Comparison of ENCODE assay signal across 17 cellular contexts in the genomic region with DNA sequence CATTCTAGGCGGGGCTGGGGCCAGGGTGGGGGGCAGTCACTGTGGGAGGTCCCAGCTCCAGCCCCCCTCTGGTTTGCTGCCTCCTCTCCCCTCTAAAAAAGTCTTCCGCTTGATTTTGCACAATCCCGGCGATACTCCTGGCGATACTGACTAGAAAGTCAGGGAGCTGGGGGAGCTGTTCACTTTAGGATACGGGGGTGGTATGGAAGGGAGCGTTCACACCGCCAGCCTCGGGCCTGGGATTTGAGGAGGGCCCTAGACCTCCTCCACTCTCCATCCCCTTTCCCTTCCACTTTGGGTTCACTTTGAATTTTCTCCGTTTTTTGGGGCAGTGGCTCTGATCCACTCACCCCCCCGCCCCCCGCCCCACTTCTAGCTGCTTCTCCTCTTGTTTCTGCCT. TPM values are rescaled to one million over a fixed set of nuclear protein-coding genes. Genes with fewer than 3 reads are reported as not detected.
DNase-seq lines count a peak whose midpoint lies in the region; ATAC-seq and TF ChIP-seq lines count a peak whose summit lies in the region.
"Had no signal": no experiment of that assay in that cellular context is flagged by ENCODE, and none has a peak within 500 bp of the region (broad histone marks: within the 10 kb centered on the region; RNA-seq: fewer than 3 reads in every experiment).

No MANE protein-coding gene starts in this region.

- TF ChIP-seq EP300 in SK-N-SH (IDR thresholded peaks at IDR 0.05; ENCODE audit: borderline replicate concordance in 1 of 2, low read depth in 1 of 2, low read length in 1 of 2): no peak

- H3F3A ChIP-seq in GM23338 (replicated peaks; ENCODE audit: low read depth): no peaks in the 10 kb centered on the region
- no peaks in the 10 kb centered on the region for H3F3A ChIP-seq in neural progenitor cell (ENCODE audit: low read depth)
- H3F3A ChIP-seq in SK-N-SH (replicated peaks; ENCODE audit: insufficient read depth): peaks cover 3% of the 10 kb centered on the region

- H3K4me3 Mint-ChIP-seq in GM23338 (peak overlapping the region; percentile 52; the same call in 2 of the 3 replicates), WTC11 (no peak overlapping the region; the same call in 1 of the 2 replicates), neural progenitor cell (no peak overlapping the region)
- H3K4me3 Mint-ChIP-seq: CD4-positive, CD25-positive, alpha-beta regulatory T cell; CD8-positive, alpha-beta memory T cell had no signal

- H3K4me1 ChIP-seq in GM23338 (ENCODE audit: insufficient read depth) (peaks cover 23% of the 10 kb centered on the region), neural progenitor cell (peaks cover 21% of the 10 kb centered on the region), SK-N-SH (ENCODE audit: control insufficient read depth in 1 of 2, insufficient read depth in 2 of 2, low read depth in 1 of 2, low read length in 1 of 2) (no peaks in the 10 kb centered on the region)
- H3K4me1 ChIP-seq: BE2C, Caco-2 had no signal

- H3K36me3 ChIP-seq in GM23338 (ENCODE audit: insufficient read depth) (no peaks in the 10 kb centered on the region), neural progenitor cell (no peaks in the 10 kb centered on the region), SK-N-SH (replicated peaks in 1 of 2; ENCODE audit: control insufficient read depth in 1 of 2, insufficient read depth in 2 of 2, low read length in 1 of 2) (no peaks in the 10 kb centered on the region)

- no peaks in the 10 kb centered on the region for H3K27me3 ChIP-seq in GM23338 (ENCODE audit: insufficient read depth)
- no peaks in the 10 kb centered on the region for H3K27me3 ChIP-seq in neural progenitor cell
- no peaks in the 10 kb centered on the region for H3K27me3 ChIP-seq in SK-N-SH (ENCODE audit: insufficient read depth)
- H3K27me3 ChIP-seq: BE2C had no signal

- no peaks in the 10 kb centered on the region for H3K79me2 ChIP-seq in GM23338 (replicated peaks; ENCODE audit: insufficient read depth)
- H3K79me2 ChIP-seq in neural progenitor cell (ENCODE audit: low read depth): no peaks in the 10 kb centered on the region
- no peaks in the 10 kb centered on the region for H3K79me2 ChIP-seq in SK-N-SH (ENCODE audit: insufficient read depth)

- H3K9me2 ChIP-seq in GM23338 (ENCODE audit: insufficient read depth) (no peaks in the 10 kb centered on the region), SK-N-SH (no peaks in the 10 kb centered on the region)

- peaks cover 22% of the 10 kb centered on the region for H3K4me1 Mint-ChIP-seq in GM23338
- peaks cover 18% of the 10 kb centered on the region for H3K4me1 Mint-ChIP-seq in WTC11
- peaks cover 16% of the 10 kb centered on the region for H3K4me1 Mint-ChIP-seq in neural progenitor cell

- peak overlapping the region; percentile 36; the same call in 1 of the 2 replicates for H3K27ac ChIP-seq in GM23338 (ENCODE audit: low read depth)
- no peak overlapping the region for H3K27ac ChIP-seq in neural progenitor cell
- H3K27ac ChIP-seq in SK-N-SH (ENCODE audit: low read depth in 2 of 2, low read length in 1 of 2): no peak overlapping the region

- H2AFZ ChIP-seq in GM23338 (peak overlapping the region; percentile 48), neural progenitor cell (replicated peaks) (no peak overlapping the region), SK-N-SH (ENCODE audit: low read depth) (no peak overlapping the region)

- WGBS in SK-N-SH (ENCODE audit: low lambda C conversion rate): 90% methylated on average over 12 of the region's 12 CpGs

- TF ChIP-seq CTCF in GM23338 (conservative IDR thresholded peaks at IDR 0.05; ENCODE audit: low read depth in 2 of 2) (no peak), WTC11 (IDR thresholded peaks at IDR 0.05) (no peak), neural progenitor cell (IDR thresholded peaks at IDR 0.05) (no peak), SK-N-SH (IDR thresholded peaks at IDR 0.05) (no peak)

- CTCF ChIA-PET in WTC11 (lab: Charles Lee): interaction anchor here (0.6 to 2.9 kb wide), 6 partner anchors 11 to 503 kb away, joined by 3 to 28 read pairs (median 6); no protein-coding TSS in a partner anchor
- CTCF ChIA-PET in SK-N-SH (lab: Yijun Ruan, JAX): interaction anchor here (2.0 kb wide), 1 partner anchor 10 kb away, joined by 4 read pairs; no protein-coding TSS in a partner anchor

- POLR2A ChIA-PET in WTC11 (lab: Charles Lee) (no interaction called here), SK-N-SH (lab: Yijun Ruan, JAX) (no interaction called here)

- H3K9ac ChIP-seq in neural progenitor cell: no peak overlapping the region
- H3K9ac ChIP-seq in SK-N-SH: no peak overlapping the region

- H3K27me3 Mint-ChIP-seq in GM23338 (ENCODE audit: insufficient read depth, low read depth, poor library complexity) (peaks cover 6% of the 10 kb centered on the region), WTC11 (ENCODE audit: low read depth) (peaks cover 5% of the 10 kb centered on the region), neural progenitor cell (ENCODE audit: insufficient read depth, low read depth) (peaks cover 3% of the 10 kb centered on the region)
- H3K27me3 Mint-ChIP-seq: CD8-positive, alpha-beta memory T cell had no signal

- H3K9me3 Mint-ChIP-seq in GM23338 (no peaks in the 10 kb centered on the region), WTC11 (no peaks in the 10 kb centered on the region), neural progenitor cell (no peaks in the 10 kb centered on the region)
- H3K9me3 Mint-ChIP-seq: CD8-positive, alpha-beta memory T cell had no signal

- no peaks in the 10 kb centered on the region; the same call in 1 of the 3 replicates for H3K36me3 Mint-ChIP-seq in GM23338 (ENCODE audit: low read depth)
- no peaks in the 10 kb centered on the region for H3K36me3 Mint-ChIP-seq in WTC11
- H3K36me3 Mint-ChIP-seq in neural progenitor cell: no peaks in the 10 kb centered on the region

- peak overlapping the region; percentile 71 for H3K4me2 ChIP-seq in GM23338
- H3K4me2 ChIP-seq in neural progenitor cell: peak overlapping the region; percentile 60
- H3K4me2 ChIP-seq in SK-N-SH: no peak overlapping the region

- H3K4me3 ChIP-seq in GM23338 (peak overlapping the region; percentile 35; the same call in 1 of the 2 replicates), neural progenitor cell (no peak overlapping the region), SK-N-SH (ENCODE audit: low read depth in 2 of 2, low read length in 1 of 2) (no peak overlapping the region)

- peak overlapping the region; percentile 27; the same call in 1 of the 2 replicates for H3K27ac Mint-ChIP-seq in GM23338
- H3K27ac Mint-ChIP-seq in WTC11: no peak overlapping the region
- H3K27ac Mint-ChIP-seq in neural progenitor cell: no peak overlapping the region
- H3K27ac Mint-ChIP-seq: CD4-positive, CD25-positive, alpha-beta regulatory T cell; CD8-positive, alpha-beta memory T cell had no signal

- TF ChIP-seq RAD21 in SK-N-SH (IDR thresholded peaks at IDR 0.05; ENCODE audit: low read length): no peak

- H3K9me3 ChIP-seq in neural progenitor cell (ENCODE audit: low read depth) (no peaks in the 10 kb centered on the region), SK-N-SH (no peaks in the 10 kb centered on the region)
- H3K9me3 ChIP-seq: BE2C, Caco-2 had no signal

- no peaks in the 10 kb centered on the region for H4K20me1 ChIP-seq in GM23338 (replicated peaks; ENCODE audit: insufficient read depth)
- no peaks in the 10 kb centered on the region for H4K20me1 ChIP-seq in neural progenitor cell (ENCODE audit: low read depth)
- no peaks in the 10 kb centered on the region for H4K20me1 ChIP-seq in SK-N-SH (ENCODE audit: insufficient read depth)

- DNase-seq in AG08396 (ENCODE audit: low spot score) (peak; percentile 2), GM23338 (ENCODE audit: low spot score) (peak; percentile 67), WTC11 (ENCODE audit: low spot score) (no peak), neural progenitor cell (ENCODE audit: low spot score) (peak; percentile 44), SK-N-SH (no peak), activated gamma-delta T cell (lab: John Stamatoyannopoulos, UW) (no peak)
- DNase-seq: 8988T; BE2C; C1 segment of cervical spinal cord; Caco-2; CD4-positive, CD25-positive, alpha-beta regulatory T cell; CD8-positive, alpha-beta memory T cell; DMS153; DMS79; GF-D8 had no signal

- ATAC-seq in GM23338 (peak; percentile 82), WTC11 (peak; percentile 71), GM21515 (IDR thresholded peaks at IDR 0.05; ENCODE audit: unreplicated experiment) (no peak), HG03469 (IDR thresholded peaks at IDR 0.05; ENCODE audit: unreplicated experiment) (no peak)

TF ChIP-seq in GM23338, 12 proteins besides CTCF, POLR2A, EP300 and RAD21 (continues in another document):
- no peak for TF ChIP-seq STAT1 (IDR thresholded peaks at IDR 0.05; ENCODE audit: unreplicated experiment)
- no peak for TF ChIP-seq POLR2AphosphoS5 (IDR thresholded peaks at IDR 0.05; ENCODE audit: low read depth)

TF ChIP-seq in WTC11, 78 proteins besides CTCF, POLR2A, EP300 and RAD21 (continues in another document):
- no peak for TF ChIP-seq OVOL2 (CRISPR knock-in tag; IDR thresholded peaks at IDR 0.05; ENCODE audit: borderline replicate concordance)
- TF ChIP-seq SMAD3 (CRISPR knock-in tag; IDR thresholded peaks at IDR 0.05; ENCODE audit: borderline replicate concordance): no peak

TF ChIP-seq in SK-N-SH, 30 proteins besides CTCF, POLR2A, EP300 and RAD21 (continues in another document):
- TF ChIP-seq TCF12 (IDR thresholded peaks at IDR 0.05) (no peak), ELF1 (IDR thresholded peaks at IDR 0.05) (no peak), YY1 (IDR thresholded peaks at IDR 0.05; ENCODE audit: low read depth) (no peak)

RNA-seq across cellular contexts. Expression of a gene that starts 35.0 kb away (rescaled TPM):
- total RNA-seq in GM23338 (2014; rRNA removed; shearing (Covaris generic)): 71.5 and 77.5 TPM in 2 replicates
- polyA plus RNA-seq in GM23338 (2016; fragmentation: Nextera tagmentation; extraction: Ambion mirVana) (46.5 and 57.8 TPM in 2 replicates), SK-N-SH (2012; rRNA removed) (53.8 and 72.9 TPM in 2 replicates)
- total RNA-seq in WTC11 (2021) (65.1 to 74.9 TPM (median 68.7 TPM) in 3 replicates), neural progenitor cell (ENCODE audit: low replicate concordance) (25.2 and 41.7 TPM in 2 replicates)
- polyA plus RNA-seq in SK-N-SH (2012; cell fraction: cytosol; rRNA removed): 42.4 and 51.7 TPM in 2 replicates
- polyA plus RNA-seq in SK-N-SH (2012; cell fraction: nucleus; rRNA removed): 66.2 and 72.6 TPM in 2 replicates

RNA-seq across cellular contexts. Expression of a gene that starts 47.8 kb away (rescaled TPM):
- 5.2 and 5.4 TPM in 2 replicates for total RNA-seq in GM23338 (2014; rRNA removed; shearing (Covaris generic))
- polyA plus RNA-seq in GM23338 (2016; fragmentation: Nextera tagmentation; extraction: Ambion mirVana) (5.2 and 5.4 TPM in 2 replicates), SK-N-SH (2012; rRNA removed) (2.3 and 2.9 TPM in 2 replicates)
- total RNA-seq in WTC11 (2021) (5.3 to 5.9 TPM (median 5.8 TPM) in 3 replicates), neural progenitor cell (ENCODE audit: low replicate concordance) (0.37 and 1.5 TPM in 2 replicates)
- polyA plus RNA-seq in SK-N-SH (2012; cell fraction: cytosol; rRNA removed): 2.0 and 2.8 TPM in 2 replicates
- 5.6 and 6.7 TPM in 2 replicates for polyA plus RNA-seq in SK-N-SH (2012; cell fraction: nucleus; rRNA removed)

RNA-seq across cellular contexts. Expression of a gene that starts 49.1 kb away (rescaled TPM):
- total RNA-seq in GM23338 (2014; rRNA removed; shearing (Covaris generic)): 3.1 and 8.0 TPM in 2 replicates
- polyA plus RNA-seq in GM23338 (2016; fragmentation: Nextera tagmentation; extraction: Ambion mirVana): 4.6 and 4.8 TPM in 2 replicates
- total RNA-seq in WTC11 (2021): 3.8 to 5.4 TPM (median 4.1 TPM) in 3 replicates
- total RNA-seq in neural progenitor cell (ENCODE audit: low replicate concordance): 0.15 and 1.1 TPM in 2 replicates
- 0.32 and 0.36 TPM in 2 replicates for polyA plus RNA-seq in SK-N-SH (2012; rRNA removed)
- 0.36 and 0.39 TPM in 2 replicates for polyA plus RNA-seq in SK-N-SH (2012; cell fraction: cytosol; rRNA removed)
- polyA plus RNA-seq in SK-N-SH (2012; cell fraction: nucleus; rRNA removed): 0.21 and 0.24 TPM in 2 replicates
- total RNA-seq: CD4-positive, CD25-positive, alpha-beta regulatory T cell had no signal

Comparison
In these comparisons a context has a peak if more than half of its experiments do, and no peak if none do; other contexts are left out.
1. DNase-seq: peak in AG08396 (single experiment), GM23338 (single experiment) and neural progenitor cell (single experiment); none in WTC11 (single experiment), SK-N-SH (single experiment) and activated gamma-delta T cell (single experiment).
2. ATAC-seq: peak in GM23338 (single experiment) and WTC11 (single experiment); none in GM21515 (single experiment) and HG03469 (single experiment).